ENCODE assay signal across 15 cellular contexts in genomic region chr10:2885956-2886296, GRCh38.
"Had no signal": no experiment of that assay in that cellular context is flagged by ENCODE, and none has a peak within 500 bp of the region (broad histone marks: within the 10 kb centered on the region; RNA-seq: fewer than 3 reads in every experiment).

No MANE protein-coding gene starts in this region.

- DNase-seq: activated CD4-positive, alpha-beta T cell treated with anti-CD3 and anti-CD28 coated beads, Interleukin-2, amount 10 ng/mL, durations not matched to agents 7 days and 5 days; activated CD8-positive, alpha-beta memory T cell treated with anti-CD3 and anti-CD28 coated beads, Interleukin-2, amount 50 U/mL, for 48 hours; activated effector memory CD4-positive, alpha-beta T cell treated with Interleukin-2 at 50 U/mL for 16 hours; activated T-cell treated with anti-CD3 and anti-CD28 coated beads, Interleukin-2, amount 50 U/mL, for 48 hours; cerebellar nuclear complex; cortex of kidney; kidney glomerular epithelial cell; left ventricle myocardium superior; stimulated activated CD4-positive, alpha-beta T cell treated with anti-CD3 and anti-CD28 coated beads, Interleukin-1b, Interleukin-23, amount 100 ng/mL, for 48 hours; stimulated activated naive CD8-positive, alpha-beta T cell treated with anti-CD3 and anti-CD28 coated beads, Interleukin-15, Interleukin-2, amounts not matched to agents 100 U/mL and 50 U/mL, for 24 hours; substantia nigra; tibial artery had no signal

- H3K27me3 Mint-ChIP-seq: activated CD4-positive, alpha-beta T cell treated with anti-CD3 and anti-CD28 coated beads, Interleukin-2, amount 10 ng/mL, durations not matched to agents 7 days and 5 days had no signal

- H3K27ac Mint-ChIP-seq: activated CD4-positive, alpha-beta T cell treated with anti-CD3 and anti-CD28 coated beads, Interleukin-2, amount 10 ng/mL, durations not matched to agents 7 days and 5 days; activated naive CD4-positive, alpha-beta T cell treated with anti-CD3 and anti-CD28 coated beads, Interleukin-2, amount 50 U/mL, for 24 hours; progenitor cell of endocrine pancreas had no signal

- H3K4me3 Mint-ChIP-seq: activated CD4-positive, alpha-beta T cell treated with anti-CD3 and anti-CD28 coated beads, Interleukin-2, amount 10 ng/mL, durations not matched to agents 7 days and 5 days; activated naive CD4-positive, alpha-beta T cell treated with anti-CD3 and anti-CD28 coated beads, Interleukin-2, amount 50 U/mL, for 24 hours; neural crest cell had no signal

- ATAC-seq: left ventricle myocardium superior; stimulated activated naive CD8-positive, alpha-beta T cell treated with anti-CD3 and anti-CD28 coated beads, Interleukin-15, Interleukin-2, amounts not matched to agents 100 U/mL and 50 U/mL, for 24 hours had no signal

- H3K36me3 Mint-ChIP-seq: activated naive CD4-positive, alpha-beta T cell treated with anti-CD3 and anti-CD28 coated beads, Interleukin-2, amount 50 U/mL, for 24 hours had no signal

- H3K4me1 Mint-ChIP-seq: activated naive CD4-positive, alpha-beta T cell treated with anti-CD3 and anti-CD28 coated beads, Interleukin-2, amount 50 U/mL, for 24 hours; neural crest cell had no signal

- H3K9me3 Mint-ChIP-seq: activated naive CD4-positive, alpha-beta T cell treated with anti-CD3 and anti-CD28 coated beads, Interleukin-2, amount 50 U/mL, for 24 hours; neural crest cell had no signal
